In genomic region chr20:8535403-8536003, GRCh38 we compare ENCODE assay signal across 8 cellular contexts.
DNase-seq lines count a peak whose midpoint lies in the region; ATAC-seq, FAIRE-seq and TF ChIP-seq lines count a peak whose summit lies in the region.

No MANE protein-coding gene starts in this region.

- no peak overlapping the region for H2AFZ ChIP-seq in PC-9

- H3F3A ChIP-seq in PC-9 (ENCODE audit: insufficient read depth, low read depth) = no peaks in the 10 kb centered on the region

- no peak overlapping the region for H3K4me3 Mint-ChIP-seq in glutamatergic neuron (ENCODE audit: unreplicated experiment)

- no peaks in the 10 kb centered on the region for H3K27me3 ChIP-seq in BJ (ENCODE audit: control insufficient read depth, insufficient read depth, low read length)
- no peaks in the 10 kb centered on the region; the same call in 1 of the 2 replicates for H3K27me3 ChIP-seq in PC-9 (ENCODE audit: insufficient read depth, low read depth)

- no peak overlapping the region for H3K27ac Mint-ChIP-seq in glutamatergic neuron (ENCODE audit: unreplicated experiment)

- POLR2A ChIA-PET in BJ (lab: Charles Lee) = no interaction called here
- POLR2A ChIA-PET in PC-9 (lab: Charles Lee; ENCODE audit: unreplicated experiment) = no interaction called here

- no peaks in the 10 kb centered on the region for H3K9me3 ChIP-seq in PC-9 (ENCODE audit: insufficient read depth, low read depth)

- intact Hi-C loops in PC-9 (cut with micrococcal nuclease; ENCODE audit: unreplicated experiment) = no loop called here
- intact Hi-C loops in head of caudate nucleus (cut with DNase I) = no loop called here

- H3K9me3 Mint-ChIP-seq in glutamatergic neuron (ENCODE audit: unreplicated experiment) = no peaks in the 10 kb centered on the region

- H3K4me1 Mint-ChIP-seq in glutamatergic neuron (ENCODE audit: low read depth, unreplicated experiment) = peaks cover 3% of the 10 kb centered on the region

- CTCF ChIA-PET in BJ (lab: Yijun Ruan, JAX) = interaction anchor here (0.7 to 4.5 kb wide), 9 partner anchors 10 to 492 kb away, joined by 3 to 24 read pairs (median 4); no protein-coding TSS in a partner anchor
- CTCF ChIA-PET in PC-9 (lab: Charles Lee) = no interaction called here

- H3K4me2 ChIP-seq in PC-9 = no peak overlapping the region

- no peak overlapping the region for H3K27ac ChIP-seq in PC-9

- no peaks in the 10 kb centered on the region for H4K20me1 ChIP-seq in PC-9 (ENCODE audit: insufficient read depth)

- no peaks in the 10 kb centered on the region for H3K36me3 Mint-ChIP-seq in glutamatergic neuron (ENCODE audit: unreplicated experiment)

- no peaks in the 10 kb centered on the region for H3K36me3 ChIP-seq in BJ (ENCODE audit: control insufficient read depth, insufficient read depth, low read length)
- no peaks in the 10 kb centered on the region for H3K36me3 ChIP-seq in PC-9 (ENCODE audit: low read depth)

- no peak for FAIRE-seq in GM19239 (lab: Jason Lieb, UNC)

- no TSS peak for BruUV-seq in PC-9 (replicated peaks; lab: Mats Ljungman, UMichigan)

- no peaks in the 10 kb centered on the region for H3K9me2 ChIP-seq in PC-9 (ENCODE audit: insufficient read depth)

- no peaks in the 10 kb centered on the region for H3K79me2 ChIP-seq in PC-9 (ENCODE audit: low read depth)

- TF ChIP-seq CTCF in BJ (IDR thresholded peaks at IDR 0.05; ENCODE audit: insufficient read depth, low read depth, low read length) (peak; percentile 61), PC-9 (conservative IDR thresholded peaks at IDR 0.05) (peak; percentile 53; the same call in 1 of the 2 replicates), glutamatergic neuron (IDR thresholded peaks at IDR 0.05; ENCODE audit: partially characterized antibody, unreplicated experiment) (peak; percentile 84)

- DNase-seq in BJ (ENCODE audit: low read depth) (no peak), PC-9 (no peak), glutamatergic neuron (peak; percentile 47), head of caudate nucleus (no peak), GM19239 (ENCODE audit: insufficient read length, low spot score) (no peak), GOT3 (lab: John Stamatoyannopoulos, UW) (no peak)
- no peak for DNase-seq in NK-92 treated with Interleukin-12 subunit alpha and Interleukin-12 subunit beta, amount 100 ng/mL, for 24 hours (lab: John Stamatoyannopoulos, UW)

- no peak overlapping the region for H3K4me3 ChIP-seq in BJ (ENCODE audit: low read depth, low read length)
- H3K4me3 ChIP-seq in PC-9 = no peak overlapping the region

- H3K27me3 Mint-ChIP-seq in glutamatergic neuron (ENCODE audit: unreplicated experiment) = no peaks in the 10 kb centered on the region

- ATAC-seq in GM19395 (IDR thresholded peaks at IDR 0.05; ENCODE audit: unreplicated experiment) = peak; percentile 70

- H3K4me1 ChIP-seq in PC-9 (replicated peaks; ENCODE audit: insufficient read depth) = no peaks in the 10 kb centered on the region
